ENCODE assay signal across 1 cellular context in genomic region chr11:124844664-124845079, GRCh38.
TF ChIP-seq lines count a peak whose summit lies in the region.

No MANE protein-coding gene starts in this region.

TF ChIP-seq in IMR-90, 13 proteins besides CTCF, POLR2A, EP300 and RAD21:
- TF ChIP-seq RFX5 (IDR thresholded peaks at IDR 0.05; ENCODE audit: low read depth, low read length) (no peak), MAFK (IDR thresholded peaks at IDR 0.05; ENCODE audit: low read depth, low read length) (no peak), CHD1 (IDR thresholded peaks at IDR 0.05; ENCODE audit: low read depth, low read length) (no peak), BHLHE40 (IDR thresholded peaks at IDR 0.05; ENCODE audit: low read depth, low read length) (no peak), USF2 (IDR thresholded peaks at IDR 0.05; ENCODE audit: low read depth, low read length) (no peak), FOS (IDR thresholded peaks at IDR 0.05; ENCODE audit: low read depth, low read length) (no peak), NFE2L2 (IDR thresholded peaks at IDR 0.05; ENCODE audit: low read depth, low read length) (no peak), SMC3 (IDR thresholded peaks at IDR 0.05; ENCODE audit: low read depth, low read length) (no peak), MXI1 (IDR thresholded peaks at IDR 0.05; ENCODE audit: borderline replicate concordance, low read depth, low read length) (no peak)
